13 cellular contexts compared by ENCODE assay signal in the genomic region with DNA sequence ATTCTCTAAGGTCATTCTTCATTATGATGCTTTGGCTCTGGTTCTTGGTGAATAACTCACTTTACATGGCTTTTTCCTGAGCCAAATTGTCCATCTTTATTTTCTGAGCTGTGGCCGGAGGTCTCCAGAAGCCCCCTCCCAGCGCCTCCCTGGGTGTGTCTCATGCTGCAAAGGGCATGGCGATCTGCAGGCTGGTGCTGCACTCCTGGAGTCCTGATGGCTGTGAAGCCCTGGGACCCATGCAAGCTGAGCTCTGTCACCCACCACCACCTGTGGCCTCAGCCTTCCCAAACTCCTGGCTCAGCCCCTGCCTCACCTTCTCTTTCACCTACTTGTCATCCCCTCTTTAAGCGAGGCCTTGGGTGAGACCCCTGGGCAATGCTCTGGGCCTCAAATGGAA.
"Had no signal": no experiment of that assay in that cellular context is flagged by ENCODE, and none has a peak within 500 bp of the region (broad histone marks: within the 10 kb centered on the region; RNA-seq: fewer than 3 reads in every experiment).

No MANE protein-coding gene starts in this region.

- H3K27ac Mint-ChIP-seq: activated T-helper 1 cell treated with anti-CD3 and anti-CD28 coated beads, Interleukin-12 subunit alpha, Interleukin-12 subunit beta, Interleukin-2, Interleukin-4 antibody, amounts not matched to agents 30 ng/mL and 10 ng/mL and 1 ng/mL, durations not matched to agents 14 hours and 24 hours and 36 hours; naive thymus-derived CD4-positive, alpha-beta T cell; stimulated activated naive CD8-positive, alpha-beta T cell treated with anti-CD3 and anti-CD28 coated beads, Interleukin-15, amount 100 ng/mL, for 72 hours; T-helper 2 cell treated with Interferon-gamma antibody and Interleukin-4, amounts not matched to agents 5 μg/mL and 100 μg/mL, for 36 hours had no signal

- H3K9me3 ChIP-seq: mucosa of descending colon, testis, upper lobe of right lung had no signal

- H3K4me3 Mint-ChIP-seq: activated T-helper 1 cell treated with anti-CD3 and anti-CD28 coated beads, Interleukin-12 subunit alpha, Interleukin-12 subunit beta, Interleukin-2, Interleukin-4 antibody, amounts not matched to agents 30 ng/mL and 10 ng/mL and 1 ng/mL, durations not matched to agents 14 hours and 24 hours and 36 hours; naive thymus-derived CD4-positive, alpha-beta T cell; stimulated activated naive CD8-positive, alpha-beta T cell treated with anti-CD3 and anti-CD28 coated beads, Interleukin-15, amount 100 ng/mL, for 72 hours; T-helper 2 cell treated with Interferon-gamma antibody and Interleukin-4, amounts not matched to agents 5 μg/mL and 100 μg/mL, for 36 hours had no signal

- H3K4me3 ChIP-seq: mucosa of descending colon, testis, upper lobe of right lung had no signal

- H3K36me3 ChIP-seq: upper lobe of right lung had no signal

- ATAC-seq: left lobe of liver; mucosa of descending colon; naive thymus-derived CD4-positive, alpha-beta T cell; stimulated activated naive CD8-positive, alpha-beta T cell treated with anti-CD3 and anti-CD28 coated beads, Interleukin-15, amount 100 ng/mL, for 72 hours; upper lobe of right lung had no signal

- DNase-seq: activated CD4-positive, alpha-beta T cell treated with anti-CD3 and anti-CD28 coated beads, Interleukin-2, amount 50 U/mL, for 1 hour; activated CD8-positive, alpha-beta memory T cell treated with anti-CD3 and anti-CD28 coated beads for 24 hours; dermis blood vessel endothelial cell; erythroblast; naive thymus-derived CD4-positive, alpha-beta T cell; small intestine; stimulated activated naive CD8-positive, alpha-beta T cell treated with anti-CD3 and anti-CD28 coated beads, Interleukin-15, amount 100 ng/mL, for 72 hours; testis; upper lobe of right lung had no signal

- H3K27me3 ChIP-seq: testis, upper lobe of right lung had no signal

- H3K27ac ChIP-seq: upper lobe of right lung had no signal

- H3K36me3 Mint-ChIP-seq: naive thymus-derived CD4-positive, alpha-beta T cell had no signal

- H3K9me3 Mint-ChIP-seq: activated T-helper 1 cell treated with anti-CD3 and anti-CD28 coated beads, Interleukin-12 subunit alpha, Interleukin-12 subunit beta, Interleukin-2, Interleukin-4 antibody, amounts not matched to agents 30 ng/mL and 10 ng/mL and 1 ng/mL, durations not matched to agents 14 hours and 24 hours and 36 hours; naive thymus-derived CD4-positive, alpha-beta T cell; stimulated activated naive CD8-positive, alpha-beta T cell treated with anti-CD3 and anti-CD28 coated beads, Interleukin-15, amount 100 ng/mL, for 72 hours; T-helper 2 cell treated with Interferon-gamma antibody and Interleukin-4, amounts not matched to agents 5 μg/mL and 100 μg/mL, for 36 hours had no signal
